In the genomic region with DNA sequence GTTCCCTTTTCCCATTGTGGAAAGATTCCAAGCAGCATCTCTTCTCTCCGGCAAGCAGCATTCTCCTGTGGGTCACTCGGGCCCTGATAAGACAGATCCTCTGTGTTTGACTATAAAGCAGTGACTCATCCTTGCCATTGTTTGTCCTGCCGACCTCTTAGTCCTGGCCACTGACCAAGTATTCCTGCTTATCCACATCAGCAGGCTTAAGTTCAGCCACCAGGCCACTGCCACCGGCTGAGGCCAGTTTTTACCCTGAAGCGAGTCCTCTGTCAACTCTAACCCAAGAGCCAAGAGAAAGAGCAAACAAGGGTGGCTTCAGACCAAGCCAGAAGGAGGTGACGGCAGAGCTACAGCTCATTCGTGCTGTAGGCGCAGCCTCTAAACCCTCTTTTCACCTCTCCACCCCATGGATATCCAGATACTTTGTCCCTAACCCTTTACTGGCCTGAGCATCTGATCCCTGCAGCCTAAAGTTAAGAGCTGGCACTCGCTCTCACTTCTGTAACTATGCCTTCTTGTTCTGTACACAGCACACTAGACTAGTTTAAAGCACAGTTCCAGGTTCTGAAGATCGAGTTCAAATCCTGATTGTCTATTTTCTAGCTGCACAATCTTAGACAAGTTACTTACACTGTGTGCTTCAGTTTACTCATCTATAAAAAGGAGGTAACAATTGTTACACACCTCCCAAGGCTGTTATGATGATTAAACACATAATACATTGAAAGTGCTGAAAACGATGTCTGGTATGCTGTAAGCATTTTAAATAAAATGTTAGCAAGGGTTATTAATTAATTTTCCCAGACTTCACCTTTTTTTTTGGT, we compare ENCODE assay signal across 9 cellular contexts. TPM values are rescaled to one million over a fixed set of nuclear protein-coding genes. Genes with fewer than 3 reads are reported as not detected.
A peak's percentile ranks its signal among the peaks of the same experiment; 100 is the strongest.
DNase-seq lines count a peak whose midpoint lies in the region; ATAC-seq and TF ChIP-seq lines count a peak whose summit lies in the region.
"Had no signal": no experiment of that assay in that cellular context is flagged by ENCODE, and none has a peak within 500 bp of the region (broad histone marks: within the 10 kb centered on the region; RNA-seq: fewer than 3 reads in every experiment).

No MANE protein-coding gene starts in this region.

- H3K9me3 ChIP-seq in gastroesophageal sphincter = no peaks in the 10 kb centered on the region
- H3K9me3 ChIP-seq in esophagus muscularis mucosa = no peaks in the 10 kb centered on the region

- no peaks in the 10 kb centered on the region for H3K36me3 ChIP-seq in gastroesophageal sphincter
- no peaks in the 10 kb centered on the region for H3K36me3 ChIP-seq in esophagus muscularis mucosa

- TF ChIP-seq CTCF in gastroesophageal sphincter (IDR thresholded peaks at IDR 0.05) (no peak), esophagus muscularis mucosa (IDR thresholded peaks at IDR 0.05) (no peak)

- WGBS in gastroesophageal sphincter (ENCODE audit: low coverage in 1 of 2), 2 donors = 38 to 49% methylated on average over 8 to 11 of the region's 11 CpGs
- 53% methylated on average over 11 of the region's 11 CpGs for WGBS in esophagus muscularis mucosa

- DNase-seq in EH (ENCODE audit: low read depth) (peak; percentile 80), RPMI7951 (ENCODE audit: low read depth) (peak; percentile 98), occipital lobe (lab: John Stamatoyannopoulos, UW) (peak; percentile 49), GM19240 (ENCODE audit: insufficient read length, low spot score) (no peak), NCI-H187 (lab: John Stamatoyannopoulos, UW) (no peak), esophagus muscularis mucosa (ENCODE audit: extremely low spot score) (no peak)

- intact Hi-C loops in esophagus muscularis mucosa (cut with DNase I) = no loop called here

- H3K4me3 ChIP-seq in gastroesophageal sphincter (no peak overlapping the region), esophagus muscularis mucosa (no peak overlapping the region)
- H3K4me3 ChIP-seq: skin epidermis had no signal

- peaks cover 25% of the 10 kb centered on the region for H3K27me3 ChIP-seq in gastroesophageal sphincter
- peaks cover 0 to 6% (median 0%) of the 10 kb centered on the region in 4 donors for H3K27me3 ChIP-seq in esophagus muscularis mucosa

- no peak overlapping the region for H3K27ac ChIP-seq in gastroesophageal sphincter
- H3K27ac ChIP-seq in esophagus muscularis mucosa (replicated peaks in 1 of 4) = no peak overlapping the region

- TF ChIP-seq POLR2A in gastroesophageal sphincter (IDR thresholded peaks at IDR 0.05) = no peak
- no peak for TF ChIP-seq POLR2A in esophagus muscularis mucosa (IDR thresholded peaks at IDR 0.05; ENCODE audit: low read depth)

- ATAC-seq in gastroesophageal sphincter (peak; percentile 41), HG02870 (IDR thresholded peaks at IDR 0.05; ENCODE audit: unreplicated experiment) (no peak)

- H3K4me1 ChIP-seq in gastroesophageal sphincter = peaks cover 0 to 15% (median 3%) of the 10 kb centered on the region in 3 donors
- H3K4me1 ChIP-seq in esophagus muscularis mucosa = peaks cover 0 to 15% (median 12%) of the 10 kb centered on the region in 4 donors

- TF ChIP-seq EP300 in gastroesophageal sphincter (IDR thresholded peaks at IDR 0.05) (no peak), esophagus muscularis mucosa (IDR thresholded peaks at IDR 0.05) (no peak)

RNA-seq across cellular contexts. Expression of gene SOX9, which starts 31.0 kb away (rescaled TPM):
- 6.7 and 9.0 TPM in 2 replicates for total RNA-seq in RPMI7951 (2014; rRNA removed; shearing (Covaris generic))
- total RNA-seq in gastroesophageal sphincter (1 to 10 TPM; 1.1 to 5.4 (median 2.5) TPM), occipital lobe (25.4 TPM), esophagus muscularis mucosa (1 to 10 TPM; 1.4 to 3.7 (median 1.9) TPM)

Comparison
In these comparisons a context has a peak if more than half of its experiments do, and no peak if none do; other contexts are left out.
1. DNase-seq: peak in EH (single experiment), RPMI7951 (single experiment) and occipital lobe (single experiment); none in GM19240 (single experiment), NCI-H187 (0 of 2) and esophagus muscularis mucosa (single experiment).